17 cellular contexts compared by ENCODE assay signal in the genomic region with DNA sequence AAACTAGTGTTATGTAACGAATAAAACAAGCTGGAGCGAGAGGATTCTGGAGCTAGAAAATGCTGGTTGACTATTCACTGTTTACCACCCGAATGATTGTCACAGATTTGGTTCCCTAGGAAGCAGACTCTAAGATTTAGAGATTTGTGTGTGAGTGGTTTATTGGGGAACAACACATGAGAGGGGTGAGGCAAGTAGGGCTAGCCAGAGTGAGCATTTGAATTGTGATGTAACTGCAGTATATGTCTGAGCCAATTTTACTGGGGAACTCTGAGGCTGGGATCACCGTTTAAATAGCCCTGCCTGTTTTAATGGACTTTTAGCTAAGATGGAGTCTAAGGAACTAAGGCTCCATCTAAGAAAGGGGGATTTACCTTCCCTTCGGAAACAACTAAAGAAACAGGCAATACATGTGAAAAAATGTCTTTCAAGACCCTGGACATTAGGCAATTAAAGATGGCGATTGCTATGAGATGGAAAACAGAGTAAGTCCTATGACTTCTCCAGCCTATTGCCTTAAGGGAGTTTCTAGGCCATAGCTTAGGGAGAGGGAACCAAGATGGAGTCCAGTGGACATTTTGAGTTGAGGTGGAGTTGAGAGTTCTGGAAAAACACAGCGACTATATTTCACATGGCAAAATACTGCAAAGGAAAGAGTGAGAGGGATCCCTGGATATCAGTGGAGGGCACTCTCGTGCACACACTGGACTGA. TPM values are rescaled to one million over a fixed set of nuclear protein-coding genes. Genes with fewer than 3 reads are reported as not detected.
DNase-seq lines count a peak whose midpoint lies in the region; ATAC-seq and TF ChIP-seq lines count a peak whose summit lies in the region.
"Had no signal": no experiment of that assay in that cellular context is flagged by ENCODE, and none has a peak within 500 bp of the region (broad histone marks: within the 10 kb centered on the region; RNA-seq: fewer than 3 reads in every experiment).

No MANE protein-coding gene starts in this region.

- DNase-seq in left cardiac atrium = no peak
- DNase-seq in cardiac septum (ENCODE audit: low spot score) = no peak
- no peak for DNase-seq in coronary artery (ENCODE audit: low spot score)
- DNase-seq in right cardiac atrium = no peak
- no peak for DNase-seq in aorta
- DNase-seq in stimulated activated CD4-positive, alpha-beta T cell treated with anti-CD3 and anti-CD28 coated beads, Interleukin-15, amount 100 ng/mL, for 24 hours = no peak
- no peak for DNase-seq in activated T-cell treated with anti-CD3 and anti-CD28 coated beads, Interleukin-2, amount 50 U/mL, for 48 hours
- DNase-seq: COR-L47, EL, NCI-H1417 treated with DMSO at 0.1 percent for 48 hours, NCI-H2081, NCI-H510A, SIG-M5 had no signal

- peak; percentile 21 to 34 for ATAC-seq in left cardiac atrium
- ATAC-seq in right cardiac atrium = peak; percentile 55 to 57
- peak; percentile 62 for ATAC-seq in aorta (ENCODE audit: low FRiP score)
- ATAC-seq in HG03159 (IDR thresholded peaks at IDR 0.05; ENCODE audit: unreplicated experiment) = no peak

- no peaks in the 10 kb centered on the region for H3K4me1 ChIP-seq in right cardiac atrium (ENCODE audit: control insufficient read depth, insufficient read depth, low read length)
- H3K4me1 ChIP-seq in aorta (ENCODE audit: control insufficient read depth in 1 of 2, insufficient read depth in 2 of 2, low read length in 2 of 2) = peaks cover 0 to 2% of the 10 kb centered on the region in 2 donors
- H3K4me1 ChIP-seq: HAP-1 had no signal

- no peak for TF ChIP-seq CTCF in coronary artery (IDR thresholded peaks at IDR 0.05)

- WGBS in right cardiac atrium = 85% methylated on average over 8 of the region's 8 CpGs
- 76 to 85% methylated on average over 8 of the region's 8 CpGs for WGBS in aorta, 2 donors

- intact Hi-C loops in left cardiac atrium (cut with DNase I) (no loop called here), cardiac septum (cut with DNase I) (no loop called here), right cardiac atrium (cut with DNase I) (no loop called here), aorta (cut with DNase I) (no loop called here)

- H3K27me3 ChIP-seq in right cardiac atrium (ENCODE audit: control insufficient read depth, insufficient read depth) = no peaks in the 10 kb centered on the region
- no peaks in the 10 kb centered on the region for H3K27me3 ChIP-seq in aorta (ENCODE audit: control insufficient read depth in 1 of 2, insufficient read depth in 2 of 2, low read length in 1 of 2)

- H3K27ac ChIP-seq in coronary artery = peak overlapping the region; percentile 23 to 51
- H3K27ac ChIP-seq in right cardiac atrium (ENCODE audit: low read length) = no peak overlapping the region
- H3K27ac ChIP-seq in aorta (ENCODE audit: low read depth in 1 of 2, low read length in 2 of 2) = peak overlapping the region in 1 of 2 donors; percentile 29

- H3K9me3 ChIP-seq in right cardiac atrium (ENCODE audit: control insufficient read depth, low read length) (no peaks in the 10 kb centered on the region), aorta (ENCODE audit: control insufficient read depth, low read length) (no peaks in the 10 kb centered on the region)
- H3K9me3 ChIP-seq: HAP-1 had no signal

- H3K4me3 ChIP-seq in coronary artery = peak overlapping the region; percentile 31
- no peak overlapping the region for H3K4me3 ChIP-seq in right cardiac atrium (ENCODE audit: low read length)
- H3K4me3 ChIP-seq in aorta (ENCODE audit: low read length in 2 of 2) = no peak overlapping the region
- H3K4me3 ChIP-seq: HAP-1 had no signal

- H3K36me3 ChIP-seq in aorta (ENCODE audit: control insufficient read depth in 1 of 2, insufficient read depth in 2 of 2, low read length in 1 of 2) = peaks cover 0 to 4% of the 10 kb centered on the region in 2 donors
- H3K36me3 ChIP-seq: HAP-1 had no signal

RNA-seq across cellular contexts. Expression of a gene that starts 6.3 kb away (rescaled TPM):
- total RNA-seq in left cardiac atrium (1,000 to 10,000 TPM; 1,159 to 1,325 TPM), cardiac septum (677 TPM), right cardiac atrium (1,000 to 10,000 TPM in 3 of 4 donors, 100 to 1,000 TPM in 1; 660 to 1,578 (median 1,064) TPM), aorta (over 10,000 TPM in 1 of 2 donors, 1,000 to 10,000 TPM in 1; 7,115 to 12,824 TPM)
- polyA plus RNA-seq in right cardiac atrium (841 TPM), aorta (over 10,000 TPM; 16,275 to 16,848 TPM)
- total RNA-seq: A673 had no signal
- polyA plus RNA-seq: CD14-positive monocyte had no signal

RNA-seq across cellular contexts. Expression of a gene that starts 36.1 kb away (rescaled TPM):
- total RNA-seq in left cardiac atrium (10 to 100 TPM in 1 of 2 donors, 1 to 10 TPM in 1; 5.4 to 11.8 TPM), cardiac septum (1.9 TPM), right cardiac atrium (10 to 100 TPM in 2 of 4 donors, 1 to 10 TPM in 2; 9.2 to 13.2 (median 10.2) TPM), aorta (10 to 100 TPM in 1 of 2 donors, 1 to 10 TPM in 1; 5.6 to 11.6 TPM)
- polyA plus RNA-seq in right cardiac atrium (6.8 TPM), aorta (10 to 100 TPM; 10.5 to 50.8 TPM)
- total RNA-seq: A673 had no signal
- polyA plus RNA-seq: CD14-positive monocyte had no signal

RNA-seq across cellular contexts. Expression of a gene that starts 59.0 kb away (rescaled TPM):
- total RNA-seq in left cardiac atrium = under 1 TPM; 0.18 to 0.44 TPM
- total RNA-seq in cardiac septum = 0.11 TPM
- total RNA-seq in right cardiac atrium = under 1 TPM; 0.17 to 0.49 (median 0.37) TPM
- polyA plus RNA-seq in right cardiac atrium = 0.32 TPM
- total RNA-seq in aorta = 1 to 10 TPM; 1.3 to 3.2 TPM
- 1 to 10 TPM in 1 of 2 donors, under 1 TPM in 1; 0.20 to 5.3 TPM for polyA plus RNA-seq in aorta
- total RNA-seq: A673 had no signal

Comparison
In these comparisons a context has a peak if more than half of its experiments do, and no peak if none do; other contexts are left out.
1. RNA of a gene that starts 6.3 kb away (total RNA-seq): 7,115 to 12,824 TPM in aorta; 1,159 to 1,325 TPM in left cardiac atrium, 660 to 1,578 TPM in right cardiac atrium and 677 TPM in cardiac septum (single experiment); every median in the first group is over 4 times any median in the second.